25 cellular contexts compared by ENCODE assay signal in the genomic region with DNA sequence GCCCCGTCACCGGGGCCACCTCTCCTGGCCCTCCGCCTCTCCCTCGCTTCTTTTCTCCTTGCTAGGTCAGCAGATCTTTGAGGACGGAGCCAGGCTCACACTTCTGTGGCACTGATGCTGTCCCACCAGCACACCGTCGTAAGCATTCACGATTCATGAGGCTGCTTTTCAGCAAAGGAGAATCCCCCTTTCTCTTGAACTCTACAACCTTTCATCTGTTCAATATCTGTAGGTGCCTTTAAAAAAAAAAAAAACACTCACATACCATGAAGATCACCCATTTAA. TPM values are rescaled to one million over a fixed set of nuclear protein-coding genes. Genes with fewer than 3 reads are reported as not detected.
DNase-seq lines count a peak whose midpoint lies in the region; ATAC-seq, FAIRE-seq and TF ChIP-seq lines count a peak whose summit lies in the region.
"Had no signal": no experiment of that assay in that cellular context is flagged by ENCODE, and none has a peak within 500 bp of the region (broad histone marks: within the 10 kb centered on the region; RNA-seq: fewer than 3 reads in every experiment).

No MANE protein-coding gene starts in this region.

- WGBS in HepG2 (ENCODE audit: low lambda C conversion rate) = 45% methylated on average over 8 of the region's 8 CpGs
- WGBS in right lobe of liver (ENCODE audit: insufficient coverage, low coverage, low lambda C conversion rate, missing lambda C conversion rate) = 93% methylated on average over 8 of the region's 8 CpGs
- 83% methylated on average over 8 of the region's 8 CpGs; no CpG with 5 or more reads in 1 of the 2 experiments for WGBS in H1 (ENCODE audit: extremely low coverage in 1 of 2, insufficient coverage in 1 of 2, insufficient read length in 1 of 2, insufficient replicate concordance in 2 of 2, low coverage in 1 of 2, low lambda C conversion rate in 2 of 2, missing lambda C conversion rate in 1 of 2), 2 experiments
- WGBS in neuronal stem cell (ENCODE audit: extremely low coverage in 2 of 2, insufficient read length in 2 of 2, insufficient replicate concordance in 1 of 2), 2 donors = no CpG with 5 or more reads among the region's 8 CpGs
- WGBS in tibial nerve, 2 donors = 91 to 93% methylated on average over 8 of the region's 8 CpGs

- POLR2A ChIA-PET in HepG2 (lab: Yijun Ruan, JAX) = no interaction called here
- POLR2A ChIA-PET in H1 (lab: Charles Lee; ENCODE audit: partially characterized antibody) = no interaction called here
- POLR2A ChIA-PET in HEK293T (lab: Yijun Ruan, JAX) = no interaction called here

- H3K79me2 ChIP-seq in HepG2 (ENCODE audit: insufficient read depth, low read length) (no peaks in the 10 kb centered on the region), H1 (ENCODE audit: control insufficient read depth in 1 of 2, insufficient read depth in 2 of 2, low read length in 2 of 2) (no peaks in the 10 kb centered on the region)

- peaks cover 4% of the 10 kb centered on the region; the same call in 1 of the 2 replicates for H3K23me2 ChIP-seq in H1 (ENCODE audit: low read depth, low read length)

- H3K18ac ChIP-seq in H1 (ENCODE audit: extremely low read depth, low read length) (no peak overlapping the region), neuronal stem cell (ENCODE audit: low read length) (no peak overlapping the region)

- TF ChIP-seq CTCF in HepG2 (CRISPR knock-in tag; IDR thresholded peaks at IDR 0.05) (no peak), right lobe of liver (IDR thresholded peaks at IDR 0.05) (no peak), H1 (IDR thresholded peaks at IDR 0.05; ENCODE audit: control extremely low read depth in 1 of 3, insufficient read depth in 1 of 3, low read depth in 1 of 3, low read length in 3 of 3) (no peak), tibial nerve (IDR thresholded peaks at IDR 0.05) (no peak)

- TF ChIP-seq POLR2A in HepG2 (IDR thresholded peaks at IDR 0.05; ENCODE audit: insufficient read depth in 1 of 2, low read depth in 2 of 2, low read length in 2 of 2) (no peak), right lobe of liver (IDR thresholded peaks at IDR 0.05) (no peak), H1 (IDR thresholded peaks at IDR 0.05; ENCODE audit: control extremely low read depth in 1 of 2, low read depth in 2 of 2, low read length in 2 of 2) (no peak), tibial nerve (IDR thresholded peaks at IDR 0.05) (no peak)

- H2AK5ac ChIP-seq in H1 (ENCODE audit: low read depth, low read length) (no peak overlapping the region), neuronal stem cell (ENCODE audit: low read depth, low read length) (no peak overlapping the region)

- no peak overlapping the region for H3K9ac ChIP-seq in HepG2 (ENCODE audit: insufficient read depth, low read depth, low read length)
- no peak overlapping the region for H3K9ac ChIP-seq in H1 (replicated peaks in 1 of 4; ENCODE audit: extremely low read depth in 1 of 4, low read depth in 3 of 4, low read length in 3 of 4)
- H3K9ac ChIP-seq in neuronal stem cell (ENCODE audit: low read depth, low read length, poor library complexity) = no peak overlapping the region
- H3K9ac ChIP-seq: BLaER1 treated with 17β-estradiol and CSF1 and Interleukin-3, amounts not matched to agents 10 nM and 100 nM; GM23248 had no signal

- H3K9me3 ChIP-seq in HepG2 (ENCODE audit: low read length) = peaks cover 6% of the 10 kb centered on the region
- no peaks in the 10 kb centered on the region for H3K9me3 ChIP-seq in right lobe of liver
- no peaks in the 10 kb centered on the region for H3K9me3 ChIP-seq in H1 (ENCODE audit: insufficient read depth in 2 of 2, low read depth in 1 of 2, low read length in 1 of 2)
- no peaks in the 10 kb centered on the region for H3K9me3 ChIP-seq in neuronal stem cell (replicated peaks in 1 of 2; ENCODE audit: control insufficient read depth in 2 of 2, insufficient read depth in 1 of 2, low read depth in 1 of 2, low read length in 2 of 2)
- H3K9me3 ChIP-seq in tibial nerve = peaks cover 0 to 3% (median 0%) of the 10 kb centered on the region in 4 donors
- H3K9me3 ChIP-seq: A549, BE2C had no signal

- peaks cover 5 to 39% of the 10 kb centered on the region in 2 experiments; a peak in 3 of 5 replicates for H3K27me3 ChIP-seq in HepG2 (ENCODE audit: control insufficient read depth in 1 of 2, insufficient read depth in 2 of 2, low read length in 2 of 2)
- no peaks in the 10 kb centered on the region for H3K27me3 ChIP-seq in right lobe of liver
- H3K27me3 ChIP-seq in H1 (replicated peaks in 1 of 4; ENCODE audit: control insufficient read depth in 3 of 4, extremely low read depth in 1 of 4, insufficient read depth in 3 of 4, low read length in 3 of 4) = no peaks in the 10 kb centered on the region
- no peaks in the 10 kb centered on the region for H3K27me3 ChIP-seq in neuronal stem cell (ENCODE audit: control insufficient read depth in 3 of 3, insufficient read depth in 3 of 3, low read depth in 1 of 3, low read length in 3 of 3)
- H3K27me3 ChIP-seq in tibial nerve = no peaks in the 10 kb centered on the region
- H3K27me3 ChIP-seq: BE2C; BLaER1 treated with 17β-estradiol and CSF1 and Interleukin-3, amounts not matched to agents 10 nM and 100 nM had no signal

- H3K27ac ChIP-seq in HepG2 (ENCODE audit: extremely low read length, insufficient read depth, low read length) = no peak overlapping the region
- H3K27ac ChIP-seq in right lobe of liver = no peak overlapping the region
- H3K27ac ChIP-seq in H1 (ENCODE audit: low read depth, low read length) = no peak overlapping the region
- H3K27ac ChIP-seq in neuronal stem cell (replicated peaks; ENCODE audit: low read length) = no peak overlapping the region
- no peak overlapping the region for H3K27ac ChIP-seq in tibial nerve
- H3K27ac ChIP-seq: A549; BLaER1 treated with 17β-estradiol and CSF1 and Interleukin-3, amounts not matched to agents 10 nM and 100 nM; GM23248 had no signal

- H2BK5ac ChIP-seq in H1 (ENCODE audit: low read depth, low read length) = no peak overlapping the region
- no peak overlapping the region for H2BK5ac ChIP-seq in neuronal stem cell (ENCODE audit: low read length)

- H3K4me2 ChIP-seq in HepG2 (ENCODE audit: low read depth, low read length) = no peak overlapping the region
- no peak overlapping the region for H3K4me2 ChIP-seq in H1 (ENCODE audit: insufficient read depth in 1 of 2, low read depth in 2 of 2, low read length in 2 of 2)
- no peak overlapping the region for H3K4me2 ChIP-seq in neuronal stem cell (ENCODE audit: insufficient read depth, low read length, poor library complexity, severe bottlenecking)
- H3K4me2 ChIP-seq: A549; BLaER1 treated with 17β-estradiol and CSF1 and Interleukin-3, amounts not matched to agents 10 nM and 100 nM had no signal

- H3K36me3 ChIP-seq in HepG2 (replicated peaks in 1 of 2; ENCODE audit: control insufficient read depth in 1 of 2, insufficient read depth in 2 of 2, low read length in 2 of 2) = no peaks in the 10 kb centered on the region
- no peaks in the 10 kb centered on the region for H3K36me3 ChIP-seq in right lobe of liver
- no peaks in the 10 kb centered on the region for H3K36me3 ChIP-seq in H1 (ENCODE audit: control insufficient read depth in 2 of 4, insufficient read depth in 4 of 4, low read length in 3 of 4)
- H3K36me3 ChIP-seq in neuronal stem cell (replicated peaks in 1 of 2; ENCODE audit: control insufficient read depth in 2 of 2, insufficient read depth in 2 of 2, low read length in 2 of 2) = no peaks in the 10 kb centered on the region
- no peaks in the 10 kb centered on the region for H3K36me3 ChIP-seq in tibial nerve
- H3K36me3 ChIP-seq: BE2C; BLaER1 treated with 17β-estradiol and CSF1 and Interleukin-3, amounts not matched to agents 10 nM and 100 nM had no signal

- H3K4ac ChIP-seq in H1 (replicated peaks; ENCODE audit: insufficient read length, low read depth, low read length) (no peak overlapping the region), neuronal stem cell (ENCODE audit: low read length) (no peak overlapping the region)

- no peak overlapping the region for H2BK120ac ChIP-seq in H1 (replicated peaks; ENCODE audit: low read depth, low read length)
- no peak overlapping the region for H2BK120ac ChIP-seq in neuronal stem cell (ENCODE audit: low read depth, low read length)

- intact Hi-C loops in HepG2 (cut with micrococcal nuclease; ENCODE audit: unreplicated experiment) (no loop called here), right lobe of liver (cut with DNase I) (no loop called here)

- no peak for FAIRE-seq in HepG2 (lab: Jason Lieb, UNC)
- FAIRE-seq in H1 (lab: Jason Lieb, UNC) = no peak
- FAIRE-seq: A549, G401.6, GM12892 had no signal

- CTCF ChIA-PET in HepG2 (lab: Yijun Ruan, JAX; ENCODE audit: low intra/inter-chr PET ratio, low total read pairs) (no interaction called here), H1 (lab: Charles Lee; ENCODE audit: partially characterized antibody) (interaction anchor here (0.7 to 12.4 kb wide), 3 partner anchors 13 to 500 kb away, joined by 3 to 130 read pairs (median 4); no protein-coding TSS in a partner anchor), HEK293T (lab: Yijun Ruan, JAX) (no interaction called here)

- no peak overlapping the region for H2BK15ac ChIP-seq in H1 (ENCODE audit: low read length)
- H2BK15ac ChIP-seq in neuronal stem cell (ENCODE audit: low read length) = no peak overlapping the region

- H4K20me1 ChIP-seq in HepG2 (ENCODE audit: insufficient read depth, low read length) (no peaks in the 10 kb centered on the region), H1 (replicated peaks in 1 of 2; ENCODE audit: control insufficient read depth in 1 of 2, insufficient read depth in 2 of 2, low read length in 2 of 2) (no peaks in the 10 kb centered on the region)
- H4K20me1 ChIP-seq: BLaER1 treated with 17β-estradiol and CSF1 and Interleukin-3, amounts not matched to agents 10 nM and 100 nM had no signal

- H2BK20ac ChIP-seq in H1 (ENCODE audit: low read length) = no peak overlapping the region

- TF ChIP-seq RAD21 in HepG2 (CRISPR knock-in tag; IDR thresholded peaks at IDR 0.05) (no peak), H1 (IDR thresholded peaks at IDR 0.05 in 1 of 2, conservative IDR thresholded peaks at IDR 0.05 in 1 of 2; ENCODE audit: low read depth in 2 of 2, low read length in 2 of 2) (no peak)

- H4K91ac ChIP-seq in H1 (replicated peaks; ENCODE audit: insufficient read length, low read length) (no peak overlapping the region), neuronal stem cell (ENCODE audit: low read depth, low read length, poor library complexity) (peak overlapping the region; percentile 3)

- ATAC-seq in HepG2 (no peak), right lobe of liver (no peak), GM19351 (IDR thresholded peaks at IDR 0.05; ENCODE audit: unreplicated experiment) (no peak)
- ATAC-seq: HCT116 had no signal

- no peak for TF ChIP-seq EP300 in HepG2 (IDR thresholded peaks at IDR 0.05; ENCODE audit: low read depth in 2 of 2, low read length in 2 of 2)
- TF ChIP-seq EP300 in HepG2 (CRISPR knock-in tag; IDR thresholded peaks at IDR 0.05; ENCODE audit: borderline replicate concordance) = no peak
- no peak for TF ChIP-seq EP300 in H1 (IDR thresholded peaks at IDR 0.05; ENCODE audit: borderline replicate concordance in 1 of 2, low read depth in 2 of 2, low read length in 2 of 2)
- TF ChIP-seq EP300 in tibial nerve (IDR thresholded peaks at IDR 0.05) = no peak

- BruUV-seq in HepG2 (replicated peaks; lab: Mats Ljungman, UMichigan) = no TSS peak

- no peak overlapping the region for H3K14ac ChIP-seq in H1 (ENCODE audit: insufficient read length)
- no peak overlapping the region for H3K14ac ChIP-seq in neuronal stem cell (ENCODE audit: low read length)

- no peak overlapping the region for H3K4me3 ChIP-seq in HepG2 (replicated peaks in 1 of 3; ENCODE audit: insufficient read depth in 1 of 3, low read depth in 2 of 3, low read length in 3 of 3)
- no peak overlapping the region for H3K4me3 ChIP-seq in right lobe of liver
- no peak overlapping the region for H3K4me3 ChIP-seq in H1 (ENCODE audit: extremely low read depth in 1 of 4, insufficient read depth in 2 of 4, low read depth in 3 of 4, low read length in 4 of 4)
- no peak overlapping the region for H3K4me3 ChIP-seq in neuronal stem cell (ENCODE audit: low read length in 2 of 2)
- no peak overlapping the region for H3K4me3 ChIP-seq in tibial nerve
- H3K4me3 ChIP-seq: A549; BLaER1 treated with 17β-estradiol and CSF1 and Interleukin-3, amounts not matched to agents 10 nM and 100 nM; GM23248 had no signal

- no peak overlapping the region for H4K5ac ChIP-seq in H1 (ENCODE audit: insufficient read length, low read depth, low read length)

- in situ Hi-C loops in HepG2 (cut with HindIII; ENCODE audit: extremely low pct_ligation_motif_present, low pct_unique_long_range_greater_than_20kb) = no loop called here

- DNase-seq in HepG2 (ENCODE audit: low spot score) = no peak
- no peak for DNase-seq in right lobe of liver
- DNase-seq in H1 (ENCODE audit: low read depth in 1 of 2, low spot score in 2 of 2) = no peak
- no peak for DNase-seq in neuronal stem cell (ENCODE audit: low spot score)
- DNase-seq in tibial nerve (ENCODE audit: low spot score in 2 of 2) = no peak
- DNase-seq in HEK293T (ENCODE audit: extremely low spot score) = no peak
- DNase-seq: 8988T; ACHN; AML-193; BE2C; CD4-positive, alpha-beta T cell; CD8-positive, alpha-beta memory T cell; DMS153; DND-41; GM23248; H9; HFFc6 had no signal

- H2BK12ac ChIP-seq in H1 (ENCODE audit: low read depth, low read length) (no peak overlapping the region), neuronal stem cell (ENCODE audit: low read length) (no peak overlapping the region)

- H3K56ac ChIP-seq in H1 (replicated peaks; ENCODE audit: insufficient read length, low read depth, low read length) = no peak overlapping the region

- H2AFZ ChIP-seq in HepG2 (ENCODE audit: low read length) (no peak overlapping the region), H1 (ENCODE audit: low read length) (no peak overlapping the region), neuronal stem cell (ENCODE audit: low read length) (no peak overlapping the region)
- H2AFZ ChIP-seq: GM23248 had no signal

- H4K8ac ChIP-seq in H1 (ENCODE audit: extremely low read depth, insufficient read depth, low read length) (peak overlapping the region; percentile 57; the same call in 1 of the 2 replicates), neuronal stem cell (ENCODE audit: low read depth, low read length) (no peak overlapping the region)

- no peak overlapping the region for H3K23ac ChIP-seq in H1 (ENCODE audit: insufficient read length)
- no peak overlapping the region for H3K23ac ChIP-seq in neuronal stem cell (ENCODE audit: low read depth, low read length, poor library complexity)

- H3K79me1 ChIP-seq in H1 (ENCODE audit: low read depth, low read length) = no peaks in the 10 kb centered on the region
- H3K79me1 ChIP-seq in neuronal stem cell (ENCODE audit: low read depth, low read length) = no peaks in the 10 kb centered on the region

- H3K4me1 ChIP-seq in HepG2 (ENCODE audit: insufficient read depth, low read length) = no peaks in the 10 kb centered on the region
- H3K4me1 ChIP-seq in right lobe of liver = no peaks in the 10 kb centered on the region
- no peaks in the 10 kb centered on the region for H3K4me1 ChIP-seq in H1 (replicated peaks in 1 of 4; ENCODE audit: control insufficient read depth in 3 of 4, insufficient read depth in 4 of 4, low read length in 3 of 4)
- no peaks in the 10 kb centered on the region for H3K4me1 ChIP-seq in neuronal stem cell (ENCODE audit: control insufficient read depth in 2 of 2, insufficient read depth in 1 of 2, low read depth in 1 of 2, low read length in 2 of 2)
- no peaks in the 10 kb centered on the region for H3K4me1 ChIP-seq in tibial nerve
- H3K4me1 ChIP-seq: A549, BE2C had no signal

RNA-seq across cellular contexts. Expression of a gene that starts 31.3 kb away (rescaled TPM):
- total RNA-seq in HepG2 (2016; rRNA removed; fragmentation: Illumina TruSeq; extraction: Trizol) = not detected in 2 replicates
- not detected in 2 replicates for total RNA-seq in HepG2 (2016; cell fraction: cytosol; rRNA removed; fragmentation: Illumina TruSeq; extraction: Trizol; ENCODE audit: low read depth)
- not detected in 2 replicates for total RNA-seq in HepG2 (2016; cell fraction: insoluble cytoplasmic fraction; rRNA removed; fragmentation: Illumina TruSeq; extraction: Trizol)
- total RNA-seq in HepG2 (2016; cell fraction: membrane; rRNA removed; fragmentation: Illumina TruSeq; extraction: Trizol) = not detected in 2 replicates
- total RNA-seq in HepG2 (2016; cell fraction: nucleus; rRNA removed; fragmentation: Illumina TruSeq; extraction: Trizol) = not detected in 2 replicates
- not detected in 2 replicates for polyA plus RNA-seq in HepG2 (2011; rRNA removed)
- polyA plus RNA-seq in HepG2 (2011; cell fraction: cytosol; rRNA removed) = not detected in 2 replicates
- polyA plus RNA-seq in HepG2 (2011; cell fraction: nucleus; rRNA removed) = not detected in 2 replicates
- polyA plus RNA-seq in HepG2 (2012) = not detected in 2 replicates
- polyA plus RNA-seq in HepG2 (2016; cell fraction: cytosol; fragmentation: Illumina TruSeq; extraction: Trizol; ENCODE audit: low read depth) = not detected in 2 replicates
- not detected in 2 replicates for polyA plus RNA-seq in HepG2 (2016; cell fraction: insoluble cytoplasmic fraction; fragmentation: Illumina TruSeq; extraction: Trizol; ENCODE audit: low read depth)
- polyA plus RNA-seq in HepG2 (2016; cell fraction: membrane; fragmentation: Illumina TruSeq; extraction: Trizol; ENCODE audit: low read depth) = not detected in 2 replicates
- not detected in 2 replicates for polyA plus RNA-seq in HepG2 (2016; cell fraction: nucleus; fragmentation: Illumina TruSeq; extraction: Trizol; ENCODE audit: insufficient read depth, low read depth)
- not detected in 2 replicates for polyA minus RNA-seq in HepG2 (2011; rRNA and poly(A)+ RNA removed; ENCODE audit: low replicate concordance)
- not detected in 2 replicates for polyA minus RNA-seq in HepG2 (2011; cell fraction: cytosol; rRNA and poly(A)+ RNA removed)
- polyA minus RNA-seq in HepG2 (2011; cell fraction: nucleus; rRNA and poly(A)+ RNA removed) = not detected in 2 replicates
- total RNA-seq in right lobe of liver = not detected
- total RNA-seq in H1 (2021; fragmentation: NEBNext Ultra II Directional; extraction: Animal tissue kit (Norgen Biotek cat#: 25700)) = not detected in 2 replicates
- polyA plus RNA-seq in H1 (2011; rRNA removed) = not detected in 2 replicates
- polyA plus RNA-seq in H1 (2011; cell fraction: cytosol; rRNA removed) = not detected
- polyA plus RNA-seq in H1 (2011; cell fraction: nucleus; rRNA removed) = not detected
- polyA plus RNA-seq in H1 (2012, experiment 1 of 2) = not detected in 4 replicates
- not detected for polyA plus RNA-seq in H1 (2012, experiment 2 of 2)
- polyA plus RNA-seq in H1 (2013, experiment 1 of 2) = not detected
- polyA plus RNA-seq in H1 (2013, experiment 2 of 2) = not detected
- not detected in 2 replicates for polyA minus RNA-seq in H1 (2011; rRNA and poly(A)+ RNA removed)
- polyA minus RNA-seq in H1 (2011; cell fraction: cytosol; rRNA and poly(A)+ RNA removed) = not detected
- polyA minus RNA-seq in H1 (2011; cell fraction: nucleus; rRNA and poly(A)+ RNA removed) = not detected
- polyA plus RNA-seq in neuronal stem cell (2013, experiment 1 of 2) = not detected
- polyA plus RNA-seq in neuronal stem cell (2013, experiment 2 of 2) = not detected
- total RNA-seq in tibial nerve = not detected
- total RNA-seq: CD4-positive, alpha-beta T cell; CD8-positive, alpha-beta memory T cell; GM23248; H4; H9; HFFc6 had no signal
- polyA plus RNA-seq: A549; CD14-positive monocyte; CD8-positive, alpha-beta memory T cell; GM23248 had no signal
